ENCODE assay signal across 27 cellular contexts in the genomic region with DNA sequence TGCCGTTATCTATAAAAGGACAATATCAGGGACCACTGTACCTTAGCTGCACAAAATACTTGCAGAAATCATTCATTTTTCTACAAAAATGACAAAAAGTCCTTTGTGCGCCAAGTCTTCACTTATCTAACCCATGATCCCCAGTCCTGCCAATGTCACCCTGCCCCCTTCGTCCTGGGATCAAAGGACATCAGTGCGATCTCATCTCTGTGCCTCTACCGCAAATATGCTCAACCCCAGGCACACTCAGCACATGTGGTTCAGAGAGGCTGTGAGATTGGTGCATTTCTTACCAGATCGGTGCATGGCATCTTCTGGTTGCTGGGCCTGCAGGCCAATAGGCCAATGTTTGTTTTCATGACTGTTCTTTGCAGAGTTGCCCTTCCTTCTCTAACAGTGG.
"Had no signal": no experiment of that assay in that cellular context is flagged by ENCODE, and none has a peak within 500 bp of the region (broad histone marks: within the 10 kb centered on the region; RNA-seq: fewer than 3 reads in every experiment).

No MANE protein-coding gene starts in this region.

- H3K9me3 Mint-ChIP-seq: naive thymus-derived CD4-positive, alpha-beta T cell; natural killer cell treated with Interleukin-12 subunit alpha and Interleukin-12 subunit beta and Interleukin-15 and Interleukin-18, amount 100 ng/mL, for 72 hours; stimulated activated memory B cell treated with anti-CD40 and anti-IgM and Interleukin-4, amounts not matched to agents 10 μg/mL and 1 μg/mL and 100 μg/mL, for 72 hours; stimulated activated naive CD8-positive, alpha-beta T cell treated with anti-CD3 and anti-CD28 coated beads, Interleukin-15, amount 100 ng/mL, for 72 hours had no signal

- H3K4me2 ChIP-seq: smooth muscle cell had no signal

- H3K9me3 ChIP-seq: left ventricle myocardium inferior, mucosa of descending colon, ovary, right atrium auricular region, right lobe of liver, thoracic aorta, tibial artery, upper lobe of right lung had no signal

- H3K36me3 Mint-ChIP-seq: naive thymus-derived CD4-positive, alpha-beta T cell; natural killer cell treated with Interleukin-12 subunit alpha and Interleukin-12 subunit beta and Interleukin-15 and Interleukin-18, amount 100 ng/mL, for 72 hours; stimulated activated memory B cell treated with anti-CD40 and anti-IgM and Interleukin-4, amounts not matched to agents 10 μg/mL and 1 μg/mL and 100 μg/mL, for 72 hours had no signal

- H3K4me3 ChIP-seq: left ventricle myocardium inferior, lung, mucosa of descending colon, ovary, right atrium auricular region, right lobe of liver, smooth muscle cell, thoracic aorta, tibial artery, upper lobe of right lung had no signal

- H3K27ac ChIP-seq: left ventricle myocardium inferior, ovary, right atrium auricular region, right lobe of liver, thoracic aorta, tibial artery, upper lobe of right lung had no signal

- FAIRE-seq: keratinocyte, urothelium cell line had no signal

- H3K27ac Mint-ChIP-seq: naive thymus-derived CD4-positive, alpha-beta T cell; natural killer cell treated with Interleukin-12 subunit alpha and Interleukin-12 subunit beta and Interleukin-15 and Interleukin-18, amount 100 ng/mL, for 72 hours; progenitor cell of endocrine pancreas; stimulated activated memory B cell treated with anti-CD40 and anti-IgM and Interleukin-4, amounts not matched to agents 10 μg/mL and 1 μg/mL and 100 μg/mL, for 72 hours; stimulated activated naive CD8-positive, alpha-beta T cell treated with anti-CD3 and anti-CD28 coated beads, Interleukin-15, amount 100 ng/mL, for 72 hours had no signal

- DNase-seq: hippocampal formation; kidney glomerular epithelial cell; left colon; left ventricle myocardium inferior; midbrain; mucosa of descending colon; naive thymus-derived CD4-positive, alpha-beta T cell; ovary; stimulated activated CD4-positive, alpha-beta T cell treated with anti-CD3 and anti-CD28 coated beads, Interleukin-1b, Interleukin-23, amount 100 ng/mL, for 48 hours; stimulated activated CD4-positive, alpha-beta T cell treated with anti-CD3 and anti-CD28 coated beads, Interleukin-2, amount 100 ng/mL, for 48 hours; stimulated activated CD4-positive, alpha-beta T cell treated with anti-CD3 and anti-CD28 coated beads, Interleukin-4, amount 100 ng/mL, for 4 hours; stimulated activated CD8-positive, alpha-beta memory T cell treated with anti-CD3 and anti-CD28 coated beads, Interleukin-4, amount 100 ng/mL, for 48 hours; stimulated activated naive CD4-positive, alpha-beta T cell treated with Interleukin-2 at 50 U/mL for 16 hours; stimulated activated naive CD8-positive, alpha-beta T cell treated with anti-CD3 and anti-CD28 coated beads, Interleukin-15, amount 100 ng/mL, for 72 hours; tibial artery; trophoblast cell; upper lobe of right lung had no signal

- H3K4me3 Mint-ChIP-seq: naive thymus-derived CD4-positive, alpha-beta T cell; natural killer cell treated with Interleukin-12 subunit alpha and Interleukin-12 subunit beta and Interleukin-15 and Interleukin-18, amount 100 ng/mL, for 72 hours; stimulated activated memory B cell treated with anti-CD40 and anti-IgM and Interleukin-4, amounts not matched to agents 10 μg/mL and 1 μg/mL and 100 μg/mL, for 72 hours; stimulated activated naive CD8-positive, alpha-beta T cell treated with anti-CD3 and anti-CD28 coated beads, Interleukin-15, amount 100 ng/mL, for 72 hours had no signal

- ATAC-seq: left colon; mucosa of descending colon; naive thymus-derived CD4-positive, alpha-beta T cell; natural killer cell treated with Interleukin-12 subunit alpha and Interleukin-12 subunit beta and Interleukin-15 and Interleukin-18, amount 100 ng/mL, for 72 hours; stimulated activated memory B cell treated with anti-CD40 and anti-IgM and Interleukin-4, amounts not matched to agents 10 μg/mL and 1 μg/mL and 100 μg/mL, for 72 hours; stimulated activated naive CD8-positive, alpha-beta T cell treated with anti-CD3 and anti-CD28 coated beads, Interleukin-15, amount 100 ng/mL, for 72 hours; upper lobe of right lung had no signal

- H3K27me3 ChIP-seq: ovary, right atrium auricular region, right lobe of liver, tibial artery had no signal

- H3K36me3 ChIP-seq: left ventricle myocardium inferior, ovary, right atrium auricular region, right lobe of liver, thoracic aorta, upper lobe of right lung had no signal

- H3K4me1 Mint-ChIP-seq: stimulated activated memory B cell treated with anti-CD40 and anti-IgM and Interleukin-4, amounts not matched to agents 10 μg/mL and 1 μg/mL and 100 μg/mL, for 72 hours; stimulated activated naive CD8-positive, alpha-beta T cell treated with anti-CD3 and anti-CD28 coated beads, Interleukin-15, amount 100 ng/mL, for 72 hours had no signal

- H3K4me1 ChIP-seq: right lobe of liver had no signal
